Comparison of ENCODE assay signal across 17 cellular contexts in the genomic region with DNA sequence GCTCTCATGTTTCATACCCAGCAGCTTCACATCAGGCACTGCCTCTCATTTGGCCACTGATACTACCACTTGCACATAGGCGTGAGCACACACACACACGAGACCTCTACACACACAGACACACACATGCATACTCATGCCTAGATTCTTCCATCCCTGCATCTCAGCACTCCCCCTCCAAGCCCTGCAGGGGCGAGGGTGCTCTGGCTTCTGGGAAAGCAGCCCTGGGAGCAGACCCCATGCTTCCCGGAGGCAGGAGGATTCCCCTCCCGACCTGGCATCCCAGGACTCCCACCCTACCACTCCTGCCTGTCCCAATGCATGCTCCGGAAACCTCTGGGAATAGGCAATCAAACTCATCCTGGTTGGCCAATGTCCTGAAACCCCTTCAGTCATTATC.
DNase-seq lines count a peak whose midpoint lies in the region; ATAC-seq and TF ChIP-seq lines count a peak whose summit lies in the region.
"Had no signal": no experiment of that assay in that cellular context is flagged by ENCODE, and none has a peak within 500 bp of the region (broad histone marks: within the 10 kb centered on the region; RNA-seq: fewer than 3 reads in every experiment).

No MANE protein-coding gene starts in this region.

- no peak for TF ChIP-seq POLR2A in right lobe of liver (IDR thresholded peaks at IDR 0.05)

- WGBS in right lobe of liver (ENCODE audit: insufficient coverage, low coverage, low lambda C conversion rate, missing lambda C conversion rate): 90% methylated on average over 2 of the region's 6 CpGs

- no peaks in the 10 kb centered on the region for H3K9me3 Mint-ChIP-seq in activated naive CD8-positive, alpha-beta T cell treated with anti-CD3 and anti-CD28 coated beads, Interleukin-2, amount 50 U/mL, for 24 hours
- H3K9me3 Mint-ChIP-seq in activated naive CD8-positive, alpha-beta T cell treated with anti-CD3 and anti-CD28 coated beads for 36 hours: no peaks in the 10 kb centered on the region
- H3K9me3 Mint-ChIP-seq in endothelial cell (ENCODE audit: unreplicated experiment) (no peaks in the 10 kb centered on the region), type B pancreatic cell (no peaks in the 10 kb centered on the region)
- H3K9me3 Mint-ChIP-seq: CD4-positive, alpha-beta T cell had no signal

- H3K27ac Mint-ChIP-seq in activated naive CD8-positive, alpha-beta T cell treated with anti-CD3 and anti-CD28 coated beads, Interleukin-2, amount 50 U/mL, for 24 hours: peak overlapping the region; percentile 32
- H3K27ac Mint-ChIP-seq in activated naive CD8-positive, alpha-beta T cell treated with anti-CD3 and anti-CD28 coated beads for 36 hours: no peak overlapping the region
- H3K27ac Mint-ChIP-seq in endothelial cell (ENCODE audit: unreplicated experiment): peak overlapping the region; percentile 39
- peak overlapping the region; percentile 15 for H3K27ac Mint-ChIP-seq in type B pancreatic cell
- H3K27ac Mint-ChIP-seq: CD4-positive, alpha-beta T cell had no signal

- no peaks in the 10 kb centered on the region for H3K27me3 ChIP-seq in WERI-Rb-1 (ENCODE audit: insufficient read depth, low read depth, severe bottlenecking)
- no peaks in the 10 kb centered on the region for H3K27me3 ChIP-seq in right lobe of liver

- H3K4me1 Mint-ChIP-seq in activated naive CD8-positive, alpha-beta T cell treated with anti-CD3 and anti-CD28 coated beads, Interleukin-2, amount 50 U/mL, for 24 hours: peaks cover 48% of the 10 kb centered on the region
- H3K4me1 Mint-ChIP-seq in activated naive CD8-positive, alpha-beta T cell treated with anti-CD3 and anti-CD28 coated beads for 36 hours: peaks cover 16% of the 10 kb centered on the region
- peaks cover 52% of the 10 kb centered on the region for H3K4me1 Mint-ChIP-seq in endothelial cell (ENCODE audit: unreplicated experiment)
- H3K4me1 Mint-ChIP-seq in type B pancreatic cell (ENCODE audit: unreplicated experiment): peaks cover 26% of the 10 kb centered on the region

- intact Hi-C loops in right lobe of liver (cut with DNase I): no loop called here

- TF ChIP-seq CTCF in WERI-Rb-1 (IDR thresholded peaks at IDR 0.05; ENCODE audit: low read depth, low read length) (no peak), endothelial cell (IDR thresholded peaks at IDR 0.05; ENCODE audit: unreplicated experiment) (no peak), type B pancreatic cell (conservative IDR thresholded peaks at IDR 0.05) (no peak), right lobe of liver (IDR thresholded peaks at IDR 0.05) (no peak)

- no peak overlapping the region for H3K4me3 Mint-ChIP-seq in activated naive CD8-positive, alpha-beta T cell treated with anti-CD3 and anti-CD28 coated beads, Interleukin-2, amount 50 U/mL, for 24 hours
- no peak overlapping the region for H3K4me3 Mint-ChIP-seq in activated naive CD8-positive, alpha-beta T cell treated with anti-CD3 and anti-CD28 coated beads for 36 hours
- H3K4me3 Mint-ChIP-seq in endothelial cell (ENCODE audit: unreplicated experiment) (peak overlapping the region; percentile 61), type B pancreatic cell (no peak overlapping the region)
- H3K4me3 Mint-ChIP-seq: CD4-positive, alpha-beta T cell had no signal

- peak overlapping the region; percentile 92 for H3K27ac ChIP-seq in WERI-Rb-1
- H3K27ac ChIP-seq in right lobe of liver: no peak overlapping the region
- H3K27ac ChIP-seq: PC-9 had no signal

- no peaks in the 10 kb centered on the region for H3K27me3 Mint-ChIP-seq in activated naive CD8-positive, alpha-beta T cell treated with anti-CD3 and anti-CD28 coated beads, Interleukin-2, amount 50 U/mL, for 24 hours
- H3K27me3 Mint-ChIP-seq in activated naive CD8-positive, alpha-beta T cell treated with anti-CD3 and anti-CD28 coated beads for 36 hours: no peaks in the 10 kb centered on the region
- H3K27me3 Mint-ChIP-seq in endothelial cell (ENCODE audit: unreplicated experiment) (peaks cover 8% of the 10 kb centered on the region), type B pancreatic cell (peaks cover 4% of the 10 kb centered on the region)
- H3K27me3 Mint-ChIP-seq: CD4-positive, alpha-beta T cell had no signal

- no peak for ATAC-seq in activated naive CD8-positive, alpha-beta T cell treated with anti-CD3 and anti-CD28 coated beads, Interleukin-2, amount 50 U/mL, for 24 hours
- ATAC-seq in HG03097 (IDR thresholded peaks at IDR 0.05; ENCODE audit: low FRiP score, unreplicated experiment) (no peak), right lobe of liver (no peak)

- no peaks in the 10 kb centered on the region for H3K9me3 ChIP-seq in WERI-Rb-1 (ENCODE audit: severe bottlenecking)
- no peaks in the 10 kb centered on the region for H3K9me3 ChIP-seq in right lobe of liver

- H3K4me1 ChIP-seq in right lobe of liver: peaks cover 0 to 11% (median 4%) of the 10 kb centered on the region in 4 donors

- no peak for DNase-seq in activated naive CD8-positive, alpha-beta T cell treated with anti-CD3 and anti-CD28 coated beads, Interleukin-2, amount 50 U/mL, for 24 hours
- no peak for DNase-seq in activated naive CD8-positive, alpha-beta T cell treated with anti-CD3 and anti-CD28 coated beads for 36 hours
- DNase-seq in WERI-Rb-1 (no peak), endothelial cell (ENCODE audit: low spot score) (no peak), type B pancreatic cell (ENCODE audit: extremely low spot score, unreplicated experiment) (no peak), T-helper 9 cell (no peak), right lobe of liver (no peak)
- DNase-seq: ACHN; CD4-positive, alpha-beta T cell; DMS79 treated with DMSO at 0.1 percent for 48 hours; GDM1; Karpas-422; NCI-H187 treated with DMSO at 0.1 percent for 48 hours; NCI-H446 treated with DMSO at 0.1 percent for 48 hours; NCI-H748 treated with DMSO at 0.1 percent for 48 hours; PC-9 had no signal

- H3K36me3 ChIP-seq in WERI-Rb-1 (no peaks in the 10 kb centered on the region), right lobe of liver (no peaks in the 10 kb centered on the region)

- peaks cover 2% of the 10 kb centered on the region for H3K36me3 Mint-ChIP-seq in activated naive CD8-positive, alpha-beta T cell treated with anti-CD3 and anti-CD28 coated beads, Interleukin-2, amount 50 U/mL, for 24 hours (ENCODE audit: low read depth)
- H3K36me3 Mint-ChIP-seq in activated naive CD8-positive, alpha-beta T cell treated with anti-CD3 and anti-CD28 coated beads for 36 hours: no peaks in the 10 kb centered on the region
- H3K36me3 Mint-ChIP-seq in endothelial cell (ENCODE audit: low read depth, unreplicated experiment): peaks cover 5% of the 10 kb centered on the region
- no peaks in the 10 kb centered on the region for H3K36me3 Mint-ChIP-seq in type B pancreatic cell

- no peak overlapping the region for H3K4me3 ChIP-seq in WERI-Rb-1 (ENCODE audit: low read depth, low read length)
- H3K4me3 ChIP-seq in right lobe of liver: no peak overlapping the region
- H3K4me3 ChIP-seq: PC-9 had no signal
